In genomic region chr5:124746916-124747769, GRCh38 we compare ENCODE assay signal across 8 cellular contexts. TPM values are rescaled to one million over a fixed set of nuclear protein-coding genes. Genes with fewer than 3 reads are reported as not detected.
DNase-seq lines count a peak whose midpoint lies in the region; ATAC-seq, FAIRE-seq and TF ChIP-seq lines count a peak whose summit lies in the region.

No MANE protein-coding gene starts in this region.

- DNase-seq in AG04450 (ENCODE audit: low read depth, low spot score) (peak; percentile 84), NAMALWA (ENCODE audit: low spot score) (peak; percentile 96), SK-N-DZ (ENCODE audit: low spot score) (peak; percentile 96), endothelial cell of umbilical vein (ENCODE audit: low read depth, low spot score) (peak; percentile 95), lower lobe of right lung (peak; percentile 75), suprapubic skin (ENCODE audit: low spot score in 2 of 2) (peak; percentile 85 to 90)

- TF ChIP-seq POLR2A in endothelial cell of umbilical vein (IDR thresholded peaks at IDR 0.05; ENCODE audit: low read depth, low read length) = no peak
- peak in 1 of 2 donors; percentile 9 for TF ChIP-seq POLR2A in suprapubic skin (IDR thresholded peaks at IDR 0.05)

- TF ChIP-seq CTCF in AG04450 (IDR thresholded peaks at IDR 0.05; ENCODE audit: low read depth, low read length) (no peak), endothelial cell of umbilical vein (IDR thresholded peaks at IDR 0.05; ENCODE audit: extremely low read depth in 1 of 2, insufficient read depth in 1 of 2, low read depth in 1 of 2, low read length in 2 of 2) (no peak), lower lobe of right lung (IDR thresholded peaks at IDR 0.05) (no peak), suprapubic skin (IDR thresholded peaks at IDR 0.05) (no peak)

- H3K27ac ChIP-seq in AG04450 (ENCODE audit: low read depth, low read length) (peak overlapping the region; percentile 88), endothelial cell of umbilical vein (ENCODE audit: insufficient read depth, low read depth, low read length) (peak overlapping the region; percentile 98), lower lobe of right lung (peak overlapping the region; percentile 91), suprapubic skin (peak overlapping the region; percentile 88)

- TSS peak; percentile 47 for BruUV-seq in endothelial cell of umbilical vein (replicated peaks; lab: Mats Ljungman, UMichigan)

- POLR2A ChIA-PET in AG04450 (lab: Yijun Ruan, JAX) (interaction anchor here (0.7 to 3.1 kb wide), 8 partner anchors 12 to 738 kb away, joined by 3 to 16 read pairs (median 6); no protein-coding TSS in a partner anchor), endothelial cell of umbilical vein (lab: Charles Lee) (interaction anchor here (0.6 to 2.7 kb wide), 9 partner anchors 10 to 667 kb away, joined by 3 to 22 read pairs (median 3); no protein-coding TSS in a partner anchor)

- dilution Hi-C loops in endothelial cell of umbilical vein (cut with MboI; ENCODE audit: extremely low pct_ligation_motif_present, low sequenced_read_pairs) = no loop called here

- H3K79me2 ChIP-seq in endothelial cell of umbilical vein (ENCODE audit: control insufficient read depth, insufficient read depth, low read length) = peaks cover 31% of the 10 kb centered on the region

- H3K4me1 ChIP-seq in endothelial cell of umbilical vein (ENCODE audit: control insufficient read depth, extremely low read depth, insufficient read depth, low read length) = peaks cover 38% of the 10 kb centered on the region
- H3K4me1 ChIP-seq in lower lobe of right lung = peaks cover 6% of the 10 kb centered on the region
- peaks cover 43% of the 10 kb centered on the region for H3K4me1 ChIP-seq in suprapubic skin

- H3K9me1 ChIP-seq in endothelial cell of umbilical vein (replicated peaks; ENCODE audit: control insufficient read depth, extremely low read depth, insufficient read depth, low read length) = no peaks in the 10 kb centered on the region

- H3K9ac ChIP-seq in endothelial cell of umbilical vein (replicated peaks; ENCODE audit: extremely low read depth, insufficient read depth, low read length) = peak overlapping the region; percentile 100

- WGBS in suprapubic skin = under 1% methylated on average over 32 of the region's 32 CpGs

- H3K4me3 ChIP-seq in AG04450 (ENCODE audit: low read depth, low read length) (peak overlapping the region; percentile 77), endothelial cell of umbilical vein (replicated peaks in 1 of 3; ENCODE audit: insufficient read depth in 1 of 3, low read depth in 1 of 3, low read length in 3 of 3) (peak overlapping the region; percentile 65 to 99 (median 95)), lower lobe of right lung (peak overlapping the region; percentile 73), suprapubic skin (peak overlapping the region; percentile 53)

- H3K36me3 ChIP-seq in endothelial cell of umbilical vein (ENCODE audit: control insufficient read depth in 2 of 2, extremely low read depth in 1 of 2, insufficient read depth in 2 of 2, low read length in 2 of 2) (no peaks in the 10 kb centered on the region), lower lobe of right lung (no peaks in the 10 kb centered on the region), suprapubic skin (no peaks in the 10 kb centered on the region)

- intact Hi-C loops in endothelial cell of umbilical vein (cut with micrococcal nuclease) (loop anchor here (1.0 to 10.0 kb wide), 17 partner anchors 96 to 1088 kb away; no protein-coding TSS in a partner anchor), lower lobe of right lung (cut with DNase I) (loop anchor here (10.0 kb wide), 1 partner anchor 92 kb away; no protein-coding TSS in a partner anchor)

- no peak for TF ChIP-seq EP300 in suprapubic skin (IDR thresholded peaks at IDR 0.05)

- H3K27me3 ChIP-seq in AG04450 (ENCODE audit: control insufficient read depth, insufficient read depth, low read length) = no peaks in the 10 kb centered on the region
- H3K27me3 ChIP-seq in endothelial cell of umbilical vein (ENCODE audit: control insufficient read depth in 2 of 2, insufficient read depth in 2 of 2, low read length in 2 of 2) = no peaks in the 10 kb centered on the region
- peaks cover 4% of the 10 kb centered on the region for H3K27me3 ChIP-seq in lower lobe of right lung (ENCODE audit: low read depth)
- peaks cover 10% of the 10 kb centered on the region for H3K27me3 ChIP-seq in suprapubic skin

- peak overlapping the region; percentile 57 for H2AFZ ChIP-seq in endothelial cell of umbilical vein (ENCODE audit: low read depth, low read length)

- peak overlapping the region; percentile 99 for H3K4me2 ChIP-seq in endothelial cell of umbilical vein (ENCODE audit: insufficient read depth, low read length)

- no peaks in the 10 kb centered on the region for H4K20me1 ChIP-seq in endothelial cell of umbilical vein (replicated peaks; ENCODE audit: control insufficient read depth, extremely low read depth, insufficient read depth, low read length)

- ATAC-seq in GM18858 (IDR thresholded peaks at IDR 0.05; ENCODE audit: unreplicated experiment) (peak; percentile 22), lower lobe of right lung (peak; percentile 68 to 74), GM21737 (IDR thresholded peaks at IDR 0.05; ENCODE audit: unreplicated experiment) (no peak)

- CTCF ChIA-PET in AG04450 (lab: Charles Lee) (interaction anchor here (0.6 to 2.4 kb wide), 3 partner anchors 173 to 1088 kb away, joined by 4 to 6 read pairs (median 4); no protein-coding TSS in a partner anchor), endothelial cell of umbilical vein (lab: Charles Lee) (interaction anchor here (0.6 to 3.0 kb wide), 15 partner anchors 37 to 1089 kb away, joined by 3 to 16 read pairs (median 4); no protein-coding TSS in a partner anchor)

- no peaks in the 10 kb centered on the region for H3K9me3 ChIP-seq in AG04450 (ENCODE audit: control insufficient read depth, insufficient read depth, low read length)
- H3K9me3 ChIP-seq in endothelial cell of umbilical vein (replicated peaks; ENCODE audit: control insufficient read depth, insufficient read depth, low read length) = no peaks in the 10 kb centered on the region
- no peaks in the 10 kb centered on the region for H3K9me3 ChIP-seq in lower lobe of right lung
- no peaks in the 10 kb centered on the region for H3K9me3 ChIP-seq in suprapubic skin

- peak; percentile 78 for FAIRE-seq in endothelial cell of umbilical vein (lab: Jason Lieb, UNC)

TF ChIP-seq in endothelial cell of umbilical vein, 7 proteins besides CTCF, POLR2A, EP300 and RAD21:
- no peak for TF ChIP-seq POLR2AphosphoS5 (IDR thresholded peaks at IDR 0.05; ENCODE audit: insufficient read depth, low read depth, low read length)
- no peak for TF ChIP-seq JUN (IDR thresholded peaks at IDR 0.05; ENCODE audit: borderline replicate concordance, insufficient read depth, insufficient read length, low read depth)
- peak; percentile 89 for TF ChIP-seq MAX (IDR thresholded peaks at IDR 0.05; ENCODE audit: insufficient read depth, insufficient read length)
- no peak for TF ChIP-seq GATA2 (IDR thresholded peaks at IDR 0.05; ENCODE audit: insufficient read depth, insufficient read length, low read depth, low read length)
- no peak for TF ChIP-seq FOS (IDR thresholded peaks at IDR 0.05; ENCODE audit: borderline replicate concordance, insufficient read depth, low read length)
- TF ChIP-seq MYC (IDR thresholded peaks at IDR 0.05; ENCODE audit: low read depth, low read length) = no peak

RNA-seq across cellular contexts. Expression of gene ZNF608, which starts 0.7 kb away (rescaled TPM):
- polyA plus RNA-seq in AG04450 (2011; rRNA removed) (12.1 and 13.0 TPM in 2 replicates), endothelial cell of umbilical vein (10.6 and 16.2 TPM in 2 replicates)
- 14.9 and 16.3 TPM in 2 replicates for polyA minus RNA-seq in AG04450 (2011; rRNA and poly(A)+ RNA removed)
- 13.7 and 15.4 TPM in 2 replicates for polyA plus RNA-seq in SK-N-DZ (2014; cell fraction: cytosol; rRNA removed)
- polyA plus RNA-seq in SK-N-DZ (2014; cell fraction: nucleus; rRNA removed) = 19.6 and 20.5 TPM in 2 replicates
- total RNA-seq in endothelial cell of umbilical vein (29.8 and 33.6 TPM in 2 replicates), lower lobe of right lung (27.9 TPM), suprapubic skin (10 to 100 TPM in 2 of 4 donors, 1 to 10 TPM in 2; 3.9 to 11.9 (median 9.1) TPM)
- 14.6 and 15.8 TPM in 2 replicates for polyA plus RNA-seq in endothelial cell of umbilical vein (2011; cell fraction: cytosol; rRNA removed)
- 39.5 and 45.2 TPM in 2 replicates for polyA plus RNA-seq in endothelial cell of umbilical vein (2011; cell fraction: nucleus; rRNA removed)
- polyA plus RNA-seq in endothelial cell of umbilical vein (2012) = 14.6 and 21.7 TPM in 2 replicates
- 23.4 and 26.0 TPM in 2 replicates for polyA minus RNA-seq in endothelial cell of umbilical vein
- not detected for polyA minus RNA-seq in endothelial cell of umbilical vein (2011; cell fraction: cytosol; rRNA and poly(A)+ RNA removed)
- polyA minus RNA-seq in endothelial cell of umbilical vein (2011; cell fraction: nucleus; rRNA and poly(A)+ RNA removed) = 63.4 and 70.7 TPM in 2 replicates
